42 cellular contexts compared by ENCODE assay signal in genomic region chr18:60383865-60384264, GRCh38. TPM values are rescaled to one million over a fixed set of nuclear protein-coding genes. Genes with fewer than 3 reads are reported as not detected.
"Had no signal": no experiment of that assay in that cellular context is flagged by ENCODE, and none has a peak within 500 bp of the region (broad histone marks: within the 10 kb centered on the region; RNA-seq: fewer than 3 reads in every experiment).

No MANE protein-coding gene starts in this region.

- H3K4me3 Mint-ChIP-seq: activated naive CD4-positive, alpha-beta T cell treated with anti-CD3 and anti-CD28 coated beads for 36 hours; activated naive CD4-positive, alpha-beta T cell treated with anti-CD3 and anti-CD28 coated beads, Interleukin-2, amount 10 ng/mL, durations not matched to agents 7 days and 5 days; activated naive CD4-positive, alpha-beta T cell treated with anti-CD3 and anti-CD28 coated beads, Interleukin-2, amount 50 U/mL, for 24 hours; activated naive CD8-positive, alpha-beta T cell; activated naive CD8-positive, alpha-beta T cell treated with anti-CD3 and anti-CD28 coated beads for 36 hours; activated naive CD8-positive, alpha-beta T cell treated with anti-CD3 and anti-CD28 coated beads, Interleukin-2, amount 10 ng/mL, durations not matched to agents 7 days and 5 days; activated naive CD8-positive, alpha-beta T cell treated with anti-CD3 and anti-CD28 coated beads, Interleukin-2, amount 50 U/mL, for 24 hours; activated T-cell treated with anti-CD3 and anti-CD28 coated beads, Interleukin-2, amount 50 U/mL, for 24 hours; activated T-cell treated with anti-CD3 and anti-CD28 coated beads, Interleukin-2, amount 50 U/mL, for 4 hours; activated T-cell treated with anti-CD3 and anti-CD28 coated beads, Interleukin-2, amount 50 U/mL, for 72 hours; activated T-helper 1 cell treated with anti-CD3 and anti-CD28 coated beads, Interleukin-12 subunit alpha, Interleukin-12 subunit beta, Interleukin-2, Interleukin-4 antibody, amounts not matched to agents 30 ng/mL and 10 ng/mL and 1 ng/mL, durations not matched to agents 14 hours and 24 hours and 36 hours; activated T-helper 17 cell treated with anti-CD3 and anti-CD28 coated beads, Interleukin-2, amount 50 U/mL, for 72 hours; brain; central memory CD8-positive, alpha-beta T cell had no signal

- H3K36me3 Mint-ChIP-seq: activated naive CD4-positive, alpha-beta T cell treated with anti-CD3 and anti-CD28 coated beads, Interleukin-2, amount 10 ng/mL, durations not matched to agents 7 days and 5 days; activated naive CD4-positive, alpha-beta T cell treated with anti-CD3 and anti-CD28 coated beads, Interleukin-2, amount 50 U/mL, for 24 hours; activated naive CD4-positive, alpha-beta T cell treated with anti-CD3 and anti-CD28 coated beads, Interleukin-2, amount 50 U/mL, for 72 hours; activated naive CD8-positive, alpha-beta T cell; activated naive CD8-positive, alpha-beta T cell treated with anti-CD3 and anti-CD28 coated beads for 36 hours; activated naive CD8-positive, alpha-beta T cell treated with anti-CD3 and anti-CD28 coated beads, Interleukin-2, amount 10 ng/mL, durations not matched to agents 7 days and 5 days; brain had no signal

- FAIRE-seq: bronchial epithelial cell had no signal

- H3K9me3 Mint-ChIP-seq: activated naive CD4-positive, alpha-beta T cell treated with anti-CD3 and anti-CD28 coated beads for 36 hours; activated naive CD4-positive, alpha-beta T cell treated with anti-CD3 and anti-CD28 coated beads, Interleukin-2, amount 10 ng/mL, durations not matched to agents 7 days and 5 days; activated naive CD4-positive, alpha-beta T cell treated with anti-CD3 and anti-CD28 coated beads, Interleukin-2, amount 50 U/mL, for 24 hours; activated naive CD8-positive, alpha-beta T cell treated with anti-CD3 and anti-CD28 coated beads for 36 hours; activated naive CD8-positive, alpha-beta T cell treated with anti-CD3 and anti-CD28 coated beads, Interleukin-2, amount 10 ng/mL, durations not matched to agents 7 days and 5 days; activated naive CD8-positive, alpha-beta T cell treated with anti-CD3 and anti-CD28 coated beads, Interleukin-2, amount 50 U/mL, for 24 hours; activated T-cell treated with anti-CD3 and anti-CD28 coated beads, Interleukin-2, amount 50 U/mL, for 24 hours; activated T-cell treated with anti-CD3 and anti-CD28 coated beads, Interleukin-2, amount 50 U/mL, for 4 hours; activated T-helper 1 cell treated with anti-CD3 and anti-CD28 coated beads, Interleukin-12 subunit alpha, Interleukin-12 subunit beta, Interleukin-2, Interleukin-4 antibody, amounts not matched to agents 30 ng/mL and 10 ng/mL and 1 ng/mL, durations not matched to agents 14 hours and 24 hours and 36 hours; activated T-helper 17 cell treated with anti-CD3 and anti-CD28 coated beads, Interleukin-2, amount 50 U/mL, for 72 hours; activated T-helper 2 cell treated with anti-CD3 and anti-CD28 coated beads, Interferon-gamma antibody, Interleukin-2, Interleukin-4, amounts not matched to agents 10 μg/mL and 5 μg/mL and 100 μg/mL, durations not matched to agents 14 hours and 24 hours and 36 hours; brain had no signal

- ATAC-seq: activated naive CD4-positive, alpha-beta T cell treated with anti-CD3 and anti-CD28 coated beads, Interleukin-2, amount 50 U/mL, for 72 hours; activated naive CD8-positive, alpha-beta T cell treated with anti-CD3 and anti-CD28 coated beads, Interleukin-2, amount 50 U/mL, for 24 hours; activated T-cell treated with anti-CD3 and anti-CD28 coated beads, Interleukin-2, amount 50 U/mL, for 4 hours; activated T-cell treated with anti-CD3 and anti-CD28 coated beads, Interleukin-2, amount 50 U/mL, for 72 hours; activated T-helper 17 cell treated with anti-CD3 and anti-CD28 coated beads, Interleukin-2, amount 50 U/mL, for 72 hours; body of pancreas had no signal

- H3K27ac Mint-ChIP-seq: activated naive CD4-positive, alpha-beta T cell treated with anti-CD3 and anti-CD28 coated beads for 36 hours; activated naive CD4-positive, alpha-beta T cell treated with anti-CD3 and anti-CD28 coated beads, Interleukin-2, amount 10 ng/mL, durations not matched to agents 7 days and 5 days; activated naive CD4-positive, alpha-beta T cell treated with anti-CD3 and anti-CD28 coated beads, Interleukin-2, amount 50 U/mL, for 24 hours; activated naive CD4-positive, alpha-beta T cell treated with anti-CD3 and anti-CD28 coated beads, Interleukin-2, amount 50 U/mL, for 72 hours; activated naive CD8-positive, alpha-beta T cell; activated naive CD8-positive, alpha-beta T cell treated with anti-CD3 and anti-CD28 coated beads for 36 hours; activated naive CD8-positive, alpha-beta T cell treated with anti-CD3 and anti-CD28 coated beads, Interleukin-2, amount 10 ng/mL, durations not matched to agents 7 days and 5 days; activated naive CD8-positive, alpha-beta T cell treated with anti-CD3 and anti-CD28 coated beads, Interleukin-2, amount 50 U/mL, for 24 hours; activated T-cell treated with anti-CD3 and anti-CD28 coated beads, Interleukin-2, amount 50 U/mL, for 24 hours; activated T-cell treated with anti-CD3 and anti-CD28 coated beads, Interleukin-2, amount 50 U/mL, for 72 hours; activated T-helper 1 cell treated with anti-CD3 and anti-CD28 coated beads, Interleukin-12 subunit alpha, Interleukin-12 subunit beta, Interleukin-2, Interleukin-4 antibody, amounts not matched to agents 30 ng/mL and 10 ng/mL and 1 ng/mL, durations not matched to agents 14 hours and 24 hours and 36 hours; activated T-helper 17 cell treated with anti-CD3 and anti-CD28 coated beads, Interleukin-2, amount 50 U/mL, for 72 hours; activated T-helper 2 cell treated with anti-CD3 and anti-CD28 coated beads, Interferon-gamma antibody, Interleukin-2, Interleukin-4, amounts not matched to agents 10 μg/mL and 5 μg/mL and 100 μg/mL, durations not matched to agents 14 hours and 24 hours and 36 hours; brain had no signal

- H3K36me3 ChIP-seq: adrenal gland, ascending aorta, brain microvascular endothelial cell, cardiac muscle cell had no signal

- H3K27me3 Mint-ChIP-seq: activated naive CD4-positive, alpha-beta T cell treated with anti-CD3 and anti-CD28 coated beads, Interleukin-2, amount 10 ng/mL, durations not matched to agents 7 days and 5 days; activated naive CD4-positive, alpha-beta T cell treated with anti-CD3 and anti-CD28 coated beads, Interleukin-2, amount 50 U/mL, for 24 hours; activated naive CD8-positive, alpha-beta T cell; activated naive CD8-positive, alpha-beta T cell treated with anti-CD3 and anti-CD28 coated beads, Interleukin-2, amount 10 ng/mL, durations not matched to agents 7 days and 5 days; activated naive CD8-positive, alpha-beta T cell treated with anti-CD3 and anti-CD28 coated beads, Interleukin-2, amount 50 U/mL, for 24 hours; activated T-cell treated with anti-CD3 and anti-CD28 coated beads, Interleukin-2, amount 50 U/mL, for 24 hours; activated T-helper 17 cell treated with anti-CD3 and anti-CD28 coated beads, Interleukin-2, amount 50 U/mL, for 72 hours; brain; central memory CD8-positive, alpha-beta T cell had no signal

- H3K4me1 Mint-ChIP-seq: activated naive CD4-positive, alpha-beta T cell treated with anti-CD3 and anti-CD28 coated beads, Interleukin-2, amount 10 ng/mL, durations not matched to agents 7 days and 5 days; activated naive CD4-positive, alpha-beta T cell treated with anti-CD3 and anti-CD28 coated beads, Interleukin-2, amount 50 U/mL, for 24 hours; activated naive CD8-positive, alpha-beta T cell treated with anti-CD3 and anti-CD28 coated beads for 36 hours; activated naive CD8-positive, alpha-beta T cell treated with anti-CD3 and anti-CD28 coated beads, Interleukin-2, amount 10 ng/mL, durations not matched to agents 7 days and 5 days; activated naive CD8-positive, alpha-beta T cell treated with anti-CD3 and anti-CD28 coated beads, Interleukin-2, amount 50 U/mL, for 24 hours; activated T-helper 17 cell treated with anti-CD3 and anti-CD28 coated beads, Interleukin-2, amount 50 U/mL, for 72 hours; brain; central memory CD8-positive, alpha-beta T cell had no signal

- H3K9me3 ChIP-seq: adrenal gland, ascending aorta, body of pancreas, breast epithelium had no signal

- H3K4me3 ChIP-seq: adrenal gland, ascending aorta, body of pancreas, breast epithelium, cardiac muscle cell had no signal

- DNase-seq: activated effector memory CD4-positive, alpha-beta T cell treated with anti-CD3 and anti-CD28 coated beads, Interleukin-2, amount 50 U/mL, for 16 hours; activated effector memory CD4-positive, alpha-beta T cell treated with Interleukin-2 at 50 U/mL for 16 hours; activated gamma-delta T cell; activated gamma-delta T cell treated with Interleukin-2 at 50 U/mL for 16 hours; activated naive CD4-positive, alpha-beta T cell; activated naive CD4-positive, alpha-beta T cell treated with anti-CD3 and anti-CD28 coated beads for 36 hours; activated naive CD4-positive, alpha-beta T cell treated with anti-CD3 and anti-CD28 coated beads, Interleukin-2, amount 10 ng/mL, durations not matched to agents 7 days and 5 days; activated naive CD4-positive, alpha-beta T cell treated with anti-CD3 and anti-CD28 coated beads, Interleukin-2, amount 50 U/mL, for 16 hours; activated naive CD4-positive, alpha-beta T cell treated with Interleukin-2 at 50 U/mL for 16 hours; activated naive CD8-positive, alpha-beta T cell treated with anti-CD3 and anti-CD28 coated beads for 36 hours; activated naive CD8-positive, alpha-beta T cell treated with anti-CD3 and anti-CD28 coated beads, Interleukin-2, amount 10 ng/mL, durations not matched to agents 7 days and 5 days; activated naive CD8-positive, alpha-beta T cell treated with anti-CD3 and anti-CD28 coated beads, Interleukin-2, amount 50 U/mL, for 24 hours; activated T-cell treated with anti-CD3 and anti-CD28 coated beads for 4 hours; activated T-cell treated with anti-CD3 and anti-CD28 coated beads, Interleukin-2, amount 50 U/mL, for 1 hour; activated T-cell treated with anti-CD3 and anti-CD28 coated beads, Interleukin-2, amount 50 U/mL, for 24 hours; activated T-cell treated with anti-CD3 and anti-CD28 coated beads, Interleukin-2, amount 50 U/mL, for 4 hours; activated T-cell treated with anti-CD3 and anti-CD28 coated beads, Interleukin-2, amount 50 U/mL, for 48 hours; activated T-cell treated with anti-CD3 and anti-CD28 coated beads, Interleukin-2, amount 50 U/mL, for 72 hours; adrenal gland; amniotic stem cell; amygdala; anterior cingulate cortex; aorta; body of pancreas; brain microvascular endothelial cell; caudate nucleus; central memory CD4-positive, alpha-beta T cell; cerebellar nuclear complex had no signal

- H3K4me1 ChIP-seq: adrenal gland, ascending aorta, body of pancreas, breast epithelium had no signal

- H3K27ac ChIP-seq: adrenal gland, ascending aorta, body of pancreas, brain microvascular endothelial cell, breast epithelium, cardiac muscle cell had no signal

- H3K27me3 ChIP-seq: adrenal gland, ascending aorta, body of pancreas, brain microvascular endothelial cell, cardiac muscle cell had no signal

RNA-seq across cellular contexts. Expression of gene MC4R, which starts 11.3 kb away (rescaled TPM):
- total RNA-seq: activated naive CD4-positive, alpha-beta T cell treated with anti-CD3 and anti-CD28 coated beads for 36 hours; activated naive CD4-positive, alpha-beta T cell treated with anti-CD3 and anti-CD28 coated beads, Interleukin-2, amount 50 U/mL, for 72 hours; activated naive CD8-positive, alpha-beta T cell treated with anti-CD3 and anti-CD28 coated beads for 36 hours; activated naive CD8-positive, alpha-beta T cell treated with anti-CD3 and anti-CD28 coated beads, Interleukin-2, amount 10 ng/mL, durations not matched to agents 7 days and 5 days; activated T-cell treated with anti-CD3 and anti-CD28 coated beads, Interleukin-2, amount 50 U/mL, for 4 hours; activated T-cell treated with anti-CD3 and anti-CD28 coated beads, Interleukin-2, amount 50 U/mL, for 72 hours; activated T-helper 1 cell treated with anti-CD3 and anti-CD28 coated beads, Interleukin-12 subunit alpha, Interleukin-12 subunit beta, Interleukin-2, Interleukin-4 antibody, amounts not matched to agents 30 ng/mL and 10 ng/mL and 1 ng/mL, durations not matched to agents 14 hours and 24 hours and 36 hours; activated T-helper 17 cell treated with anti-CD3 and anti-CD28 coated beads, Interleukin-2, amount 50 U/mL, for 72 hours; activated T-helper 2 cell treated with anti-CD3 and anti-CD28 coated beads, Interferon-gamma antibody, Interleukin-2, Interleukin-4, amounts not matched to agents 10 μg/mL and 5 μg/mL and 100 μg/mL, durations not matched to agents 14 hours and 24 hours and 36 hours; aorta; ascending aorta; body of pancreas; breast epithelium; cardiac septum; chondrocyte had no signal
